ENCODE assay signal across 12 cellular contexts in genomic region chr6:81808834-81809598, GRCh38. TPM values are rescaled to one million over a fixed set of nuclear protein-coding genes. Genes with fewer than 3 reads are reported as not detected.
DNase-seq lines count a peak whose midpoint lies in the region; ATAC-seq and TF ChIP-seq lines count a peak whose summit lies in the region.
"Had no signal": no experiment of that assay in that cellular context is flagged by ENCODE, and none has a peak within 500 bp of the region (broad histone marks: within the 10 kb centered on the region; RNA-seq: fewer than 3 reads in every experiment).

No MANE protein-coding gene starts in this region.

- no peak for TF ChIP-seq POLR2A in transverse colon (IDR thresholded peaks at IDR 0.05)

- TF ChIP-seq EP300 in transverse colon (IDR thresholded peaks at IDR 0.05; ENCODE audit: low read depth), result no peak

- peak overlapping the region; percentile 56 for H3K4me3 Mint-ChIP-seq in memory B cell
- H3K4me3 Mint-ChIP-seq: activated T-helper 1 cell treated with anti-CD3 and anti-CD28 coated beads, Interleukin-12 subunit alpha, Interleukin-12 subunit beta, Interleukin-2, Interleukin-4 antibody, amounts not matched to agents 30 ng/mL and 10 ng/mL and 1 ng/mL, durations not matched to agents 14 hours and 24 hours and 36 hours had no signal

- intact Hi-C loops in transverse colon (cut with DNase I; ENCODE audit: low total_unique reads), result no loop called here

- no peaks in the 10 kb centered on the region for H3K9me3 ChIP-seq in transverse colon

- peaks cover 6 to 25% (median 14%) of the 10 kb centered on the region in 4 donors for H3K4me1 ChIP-seq in transverse colon

- H3K9me3 Mint-ChIP-seq in memory B cell, result no peaks in the 10 kb centered on the region
- H3K9me3 Mint-ChIP-seq: activated T-helper 1 cell treated with anti-CD3 and anti-CD28 coated beads, Interleukin-12 subunit alpha, Interleukin-12 subunit beta, Interleukin-2, Interleukin-4 antibody, amounts not matched to agents 30 ng/mL and 10 ng/mL and 1 ng/mL, durations not matched to agents 14 hours and 24 hours and 36 hours had no signal

- in situ Hi-C loops in transverse colon (cut with MboI; ENCODE audit: low pct_ligation_motif_present in 1 of 4, low pct_unique_long_range_greater_than_20kb in 1 of 4, low sequenced_read_pairs in 3 of 4), result no loop called here

- TF ChIP-seq CTCF in coronary artery (IDR thresholded peaks at IDR 0.05) (no peak), transverse colon (IDR thresholded peaks at IDR 0.05) (no peak)

- ATAC-seq in memory B cell (ENCODE audit: low read depth) (peak; percentile 70), HG02884 (IDR thresholded peaks at IDR 0.05; ENCODE audit: unreplicated experiment) (no peak)

- no peaks in the 10 kb centered on the region for H3K36me3 ChIP-seq in transverse colon

- H3K27me3 ChIP-seq in transverse colon, result no peaks in the 10 kb centered on the region

- H3K27ac ChIP-seq in coronary artery, result peak overlapping the region; percentile 42 to 44
- H3K27ac ChIP-seq in transverse colon, result peak overlapping the region in 3 of 4 donors; percentile 7 to 50 (median 37)

- H3K27ac Mint-ChIP-seq in memory B cell, result no peak overlapping the region
- H3K27ac Mint-ChIP-seq: activated T-helper 1 cell treated with anti-CD3 and anti-CD28 coated beads, Interleukin-12 subunit alpha, Interleukin-12 subunit beta, Interleukin-2, Interleukin-4 antibody, amounts not matched to agents 30 ng/mL and 10 ng/mL and 1 ng/mL, durations not matched to agents 14 hours and 24 hours and 36 hours had no signal

- H3K4me1 Mint-ChIP-seq in memory B cell, result peaks cover 9% of the 10 kb centered on the region

- no peaks in the 10 kb centered on the region for H3K27me3 Mint-ChIP-seq in memory B cell

- H3K4me3 ChIP-seq in coronary artery (peak overlapping the region; percentile 61), transverse colon (no peak overlapping the region)

- peak; percentile 43 for DNase-seq in NCI-H1105 treated with DMSO at 0.1 percent for 48 hours (lab: John Stamatoyannopoulos, UW)
- no peak for DNase-seq in coronary artery (ENCODE audit: low spot score)
- no peak for DNase-seq in memory B cell (ENCODE audit: low spot score in 2 of 2)
- DNase-seq in transverse colon, result no peak
- no peak for DNase-seq in midbrain (lab: John Stamatoyannopoulos, UW)
- DNase-seq in activated CD8-positive, alpha-beta memory T cell treated with anti-CD3 and anti-CD28 coated beads, Interleukin-2, amount 50 U/mL, for 4 hours, result no peak
- DNase-seq: cortex of kidney, DMS79 treated with DMSO at 0.1 percent for 48 hours, NCI-H748 treated with DMSO at 0.1 percent for 48 hours, nucleus accumbens had no signal

- 27 to 29% methylated on average over 6 of the region's 6 CpGs for WGBS in transverse colon (ENCODE audit: low coverage in 1 of 2), 2 donors

- H3K36me3 Mint-ChIP-seq in memory B cell, result no peaks in the 10 kb centered on the region

RNA-seq across cellular contexts. Expression of gene TENT5A, which starts 56.5 kb away (rescaled TPM):
- total RNA-seq in transverse colon, result 10 to 100 TPM in 3 of 4 donors, 1 to 10 TPM in 1; 5.6 to 42.1 (median 34.2) TPM
